ENCODE assay signal across 9 cellular contexts in genomic region chr4:137510866-137511265, GRCh38. TPM values are rescaled to one million over a fixed set of nuclear protein-coding genes. Genes with fewer than 3 reads are reported as not detected.
DNase-seq lines count a peak whose midpoint lies in the region; ATAC-seq and TF ChIP-seq lines count a peak whose summit lies in the region.
"Had no signal": no experiment of that assay in that cellular context is flagged by ENCODE, and none has a peak within 500 bp of the region (broad histone marks: within the 10 kb centered on the region; RNA-seq: fewer than 3 reads in every experiment).

No MANE protein-coding gene starts in this region.

- H3K4me2 ChIP-seq in mesenchymal stem cell (ENCODE audit: low read length, poor library complexity, severe bottlenecking): no peak overlapping the region

- no peak overlapping the region for H2BK15ac ChIP-seq in mesenchymal stem cell (ENCODE audit: low read depth, poor library complexity, severe bottlenecking)

- no peak overlapping the region for H3K23ac ChIP-seq in mesenchymal stem cell (ENCODE audit: low read length in 2 of 2)

- no peaks in the 10 kb centered on the region for H3K27me3 ChIP-seq in mesenchymal stem cell (ENCODE audit: control insufficient read depth in 1 of 2, insufficient read depth in 1 of 2, low read length in 2 of 2)

- H3K14ac ChIP-seq in mesenchymal stem cell (ENCODE audit: low read length in 2 of 2): no peak overlapping the region

- TF ChIP-seq CTCF in AG10803 (conservative IDR thresholded peaks at IDR 0.05; ENCODE audit: low read length) (no peak), brain (conservative IDR thresholded peaks at IDR 0.05) (no peak)

- H4K91ac ChIP-seq in mesenchymal stem cell (ENCODE audit: low read length): no peak overlapping the region

- H3K9me3 Mint-ChIP-seq in brain: no peaks in the 10 kb centered on the region
- H3K9me3 Mint-ChIP-seq: activated T-helper 1 cell treated with anti-CD3 and anti-CD28 coated beads, Interleukin-12 subunit alpha, Interleukin-12 subunit beta, Interleukin-2, Interleukin-4 antibody, amounts not matched to agents 30 ng/mL and 10 ng/mL and 1 ng/mL, durations not matched to agents 14 hours and 24 hours and 36 hours had no signal

- DNase-seq in AG10803 (ENCODE audit: low read depth) (peak; percentile 96), HT1080 (ENCODE audit: low read depth) (peak; percentile 82), mesenchymal stem cell (peak; percentile 92), SHP77 (lab: John Stamatoyannopoulos, UW) (no peak), GOT3 (lab: John Stamatoyannopoulos, UW) (no peak)

- H3K27ac ChIP-seq in mesenchymal stem cell (ENCODE audit: low read length, poor library complexity, severe bottlenecking): peak overlapping the region; percentile 38

- H3K4me1 ChIP-seq in mesenchymal stem cell (ENCODE audit: control insufficient read depth, insufficient read depth, low read depth, low read length): peaks cover 5% of the 10 kb centered on the region

- peak overlapping the region; percentile 8 to 76 (median 67) for H3K27ac Mint-ChIP-seq in brain
- H3K27ac Mint-ChIP-seq: activated T-helper 1 cell treated with anti-CD3 and anti-CD28 coated beads, Interleukin-12 subunit alpha, Interleukin-12 subunit beta, Interleukin-2, Interleukin-4 antibody, amounts not matched to agents 30 ng/mL and 10 ng/mL and 1 ng/mL, durations not matched to agents 14 hours and 24 hours and 36 hours had no signal

- no peaks in the 10 kb centered on the region for H3K79me1 ChIP-seq in mesenchymal stem cell (replicated peaks; ENCODE audit: low read length, poor library complexity, severe bottlenecking)

- H3K4me1 Mint-ChIP-seq in brain: peaks cover 26% of the 10 kb centered on the region

- no peaks in the 10 kb centered on the region for H3K9me3 ChIP-seq in mesenchymal stem cell (ENCODE audit: control insufficient read depth, low read length)

- no peak overlapping the region for H2BK120ac ChIP-seq in mesenchymal stem cell (ENCODE audit: low read depth, low read length)

- H3K27me3 Mint-ChIP-seq in brain: no peaks in the 10 kb centered on the region

- no peak overlapping the region for H2AFZ ChIP-seq in mesenchymal stem cell (ENCODE audit: low read depth, low read length)

- no peak overlapping the region for H2AK5ac ChIP-seq in mesenchymal stem cell (ENCODE audit: low read length, severe bottlenecking)

- peak overlapping the region in 2 of 5 experiments; percentile 27 to 45 for H3K4me3 Mint-ChIP-seq in brain
- H3K4me3 Mint-ChIP-seq: activated T-helper 1 cell treated with anti-CD3 and anti-CD28 coated beads, Interleukin-12 subunit alpha, Interleukin-12 subunit beta, Interleukin-2, Interleukin-4 antibody, amounts not matched to agents 30 ng/mL and 10 ng/mL and 1 ng/mL, durations not matched to agents 14 hours and 24 hours and 36 hours had no signal

- H3K36me3 Mint-ChIP-seq in brain: no peaks in the 10 kb centered on the region

- H2BK5ac ChIP-seq in mesenchymal stem cell (ENCODE audit: low read depth, low read length, poor library complexity, severe bottlenecking): no peak overlapping the region

- peak overlapping the region; percentile 81 for H3K9ac ChIP-seq in mesenchymal stem cell (ENCODE audit: low read length)

- no peak overlapping the region for H3K18ac ChIP-seq in mesenchymal stem cell (ENCODE audit: low read depth in 1 of 2, low read length in 2 of 2)

- H3K4me3 ChIP-seq in AG10803 (ENCODE audit: low read length) (peak overlapping the region; percentile 26), mesenchymal stem cell (ENCODE audit: insufficient read depth in 1 of 2, low read depth in 1 of 2, low read length in 2 of 2) (peak overlapping the region in 1 of 2 experiments; percentile 69)

- no peak overlapping the region for H4K8ac ChIP-seq in mesenchymal stem cell (ENCODE audit: low read length)

- H3K36me3 ChIP-seq in mesenchymal stem cell (ENCODE audit: control insufficient read depth in 1 of 2, insufficient read depth in 2 of 2, low read depth in 1 of 2, low read length in 2 of 2): no peaks in the 10 kb centered on the region

- ATAC-seq in GM21576 (IDR thresholded peaks at IDR 0.05; ENCODE audit: unreplicated experiment) (no peak), HG02870 (IDR thresholded peaks at IDR 0.05; ENCODE audit: unreplicated experiment) (no peak)

- H3K4ac ChIP-seq in mesenchymal stem cell (ENCODE audit: low read depth in 1 of 2, low read length in 2 of 2): no peak overlapping the region

- no peak overlapping the region for H2BK12ac ChIP-seq in mesenchymal stem cell (ENCODE audit: low read length in 2 of 2)

RNA-seq across cellular contexts. Expression of gene PCDH18, which starts 21.4 kb away (rescaled TPM):
- 1.2 and 1.3 TPM in 2 replicates for total RNA-seq in HT1080 (2014; rRNA removed; shearing (Covaris generic))
- polyA plus RNA-seq in HT1080 (2015; cell fraction: cytosol; rRNA removed): 0.33 and 0.59 TPM in 2 replicates
- 1.4 and 1.5 TPM in 2 replicates for polyA plus RNA-seq in HT1080 (2015; cell fraction: nucleus; rRNA removed)
- polyA plus RNA-seq in brain (ENCODE audit: insufficient read depth, low read depth, low replicate concordance): 2.2 TPM
- 160 TPM for polyA plus RNA-seq in mesenchymal stem cell (2013, experiment 1 of 2)
- 161 TPM for polyA plus RNA-seq in mesenchymal stem cell (2013, experiment 2 of 2)
- total RNA-seq: activated T-helper 1 cell treated with anti-CD3 and anti-CD28 coated beads, Interleukin-12 subunit alpha, Interleukin-12 subunit beta, Interleukin-2, Interleukin-4 antibody, amounts not matched to agents 30 ng/mL and 10 ng/mL and 1 ng/mL, durations not matched to agents 14 hours and 24 hours and 36 hours had no signal

Comparison
In these comparisons a context has a peak if more than half of its experiments do, and no peak if none do; other contexts are left out.
1. DNase-seq: peak in AG10803 (single experiment), HT1080 (single experiment) and mesenchymal stem cell (single experiment); none in SHP77 (0 of 2) and GOT3 (single experiment).